ENCODE assay signal across 31 cellular contexts in the genomic region with DNA sequence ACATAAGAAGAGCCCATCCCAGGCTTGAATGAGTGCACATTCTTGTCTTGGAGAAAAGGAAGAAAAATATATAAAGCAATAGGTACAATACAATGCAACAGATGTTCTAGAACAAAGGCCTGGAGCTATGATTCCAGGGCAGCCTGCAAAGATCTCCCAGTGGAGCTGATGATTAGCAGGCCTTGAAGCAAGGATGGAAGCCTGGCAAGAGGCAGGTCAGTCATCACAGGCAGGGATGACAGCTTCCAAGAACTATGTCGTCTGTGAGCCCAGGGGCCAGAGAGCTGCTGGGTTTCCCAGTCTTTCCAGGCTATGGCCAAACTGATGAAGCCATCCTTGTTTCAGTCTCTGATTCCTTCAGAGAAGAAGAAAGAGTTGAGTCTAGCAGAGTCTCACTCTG.
DNase-seq lines count a peak whose midpoint lies in the region; ATAC-seq, FAIRE-seq and TF ChIP-seq lines count a peak whose summit lies in the region.
"Had no signal": no experiment of that assay in that cellular context is flagged by ENCODE, and none has a peak within 500 bp of the region (broad histone marks: within the 10 kb centered on the region; RNA-seq: fewer than 3 reads in every experiment).

No MANE protein-coding gene starts in this region.

- TF ChIP-seq POLR2A in vagina (IDR thresholded peaks at IDR 0.05) (no peak), GM12892 (IDR thresholded peaks at IDR 0.05; ENCODE audit: low read depth, low read length) (no peak)

- no peaks in the 10 kb centered on the region for H3K36me3 ChIP-seq in vagina
- H3K36me3 ChIP-seq: BLaER1 treated with 17β-estradiol and CSF1 and Interleukin-3, amounts not matched to agents 10 nM and 100 nM; HAP-1; pancreas; SJSA1 had no signal

- intact Hi-C loops in vagina (cut with DNase I), result no loop called here

- no peak for FAIRE-seq in GM12892 (lab: Jason Lieb, UNC)
- FAIRE-seq: A549, GM12891, islet of Langerhans, pancreas, TTC549 had no signal

- DNase-seq in AG09319 (ENCODE audit: extremely low read depth, low read depth) (peak; percentile 18), GM04504 (ENCODE audit: low read depth) (peak; percentile 42), dedifferentiated amniotic fluid mesenchymal stem cell (ENCODE audit: extremely low spot score) (peak; percentile 21), kidney tubule cell (ENCODE audit: low spot score) (peak; percentile 49), vagina (ENCODE audit: extremely low spot score in 2 of 2) (no peak), GM12892 (ENCODE audit: insufficient read length) (no peak), DMS 273 (lab: John Stamatoyannopoulos, UW; ENCODE audit: unreplicated experiment) (no peak)
- DNase-seq: activated CD4-positive, alpha-beta memory T cell treated with anti-CD3 and anti-CD28 coated beads for 36 hours; activated CD4-positive, CD25-positive, alpha-beta regulatory T cell treated with anti-CD3 and anti-CD28 coated beads, Interleukin-2, amount 50 U/mL, for 72 hours; activated CD8-positive, alpha-beta memory T cell treated with anti-CD3 and anti-CD28 coated beads, Interleukin-2, amount 50 U/mL, for 4 hours; activated naive CD4-positive, alpha-beta T cell treated with anti-CD3 and anti-CD28 coated beads, Interleukin-2, amount 50 U/mL, for 16 hours; COR-L47; cortex of kidney; DMS79 treated with DMSO at 0.1 percent for 48 hours; mucosa of descending colon; NCI-H1092 treated with DMSO at 0.1 percent for 48 hours; NCI-H1930; NCI-H524; pancreas; retina; stimulated activated CD4-positive, alpha-beta T cell treated with anti-CD3 and anti-CD28 coated beads, Interleukin-2, amount 100 ng/mL, for 24 hours had no signal

- H3K4me3 ChIP-seq in vagina, result no peak overlapping the region
- H3K4me3 ChIP-seq: A549; BLaER1 treated with 17β-estradiol and CSF1 and Interleukin-3, amounts not matched to agents 10 nM and 100 nM; HAP-1; mucosa of descending colon; pancreas; SJSA1; smooth muscle cell had no signal

- no peak for ATAC-seq in GM18519 (IDR thresholded peaks at IDR 0.05; ENCODE audit: low FRiP score, unreplicated experiment)
- ATAC-seq: A549, esophagus mucosa, mucosa of descending colon, pancreas had no signal

- peaks cover 8% of the 10 kb centered on the region for H3K4me1 ChIP-seq in vagina
- H3K4me1 ChIP-seq: BLaER1 treated with 17β-estradiol and CSF1 and Interleukin-3, amounts not matched to agents 10 nM and 100 nM; HAP-1; pancreas had no signal

- no peaks in the 10 kb centered on the region for H3K9me3 ChIP-seq in vagina
- H3K9me3 ChIP-seq: A549, HAP-1, mucosa of descending colon, pancreas, SJSA1 had no signal

- TF ChIP-seq CTCF in AG09319 (IDR thresholded peaks at IDR 0.05; ENCODE audit: low read depth, low read length) (no peak), vagina (IDR thresholded peaks at IDR 0.05) (no peak)

- H3K27ac ChIP-seq in vagina, result no peak overlapping the region
- H3K27ac ChIP-seq: BLaER1 treated with 17β-estradiol and CSF1 and Interleukin-3, amounts not matched to agents 10 nM and 100 nM; pancreas; SJSA1 had no signal

- H3K27me3 ChIP-seq in vagina, result no peaks in the 10 kb centered on the region
- H3K27me3 ChIP-seq: BLaER1 treated with 17β-estradiol and CSF1 and Interleukin-3, amounts not matched to agents 10 nM and 100 nM; pancreas; SJSA1 had no signal

Comparison
In these comparisons a context has a peak if more than half of its experiments do, and no peak if none do; other contexts are left out.
1. DNase-seq: peak in AG09319 (single experiment), GM04504 (single experiment), dedifferentiated amniotic fluid mesenchymal stem cell (single experiment) and kidney tubule cell (single experiment); none in vagina (0 of 2), GM12892 (single experiment) and DMS 273 (single experiment).